ENCODE assay signal across 8 cellular contexts in the genomic region with DNA sequence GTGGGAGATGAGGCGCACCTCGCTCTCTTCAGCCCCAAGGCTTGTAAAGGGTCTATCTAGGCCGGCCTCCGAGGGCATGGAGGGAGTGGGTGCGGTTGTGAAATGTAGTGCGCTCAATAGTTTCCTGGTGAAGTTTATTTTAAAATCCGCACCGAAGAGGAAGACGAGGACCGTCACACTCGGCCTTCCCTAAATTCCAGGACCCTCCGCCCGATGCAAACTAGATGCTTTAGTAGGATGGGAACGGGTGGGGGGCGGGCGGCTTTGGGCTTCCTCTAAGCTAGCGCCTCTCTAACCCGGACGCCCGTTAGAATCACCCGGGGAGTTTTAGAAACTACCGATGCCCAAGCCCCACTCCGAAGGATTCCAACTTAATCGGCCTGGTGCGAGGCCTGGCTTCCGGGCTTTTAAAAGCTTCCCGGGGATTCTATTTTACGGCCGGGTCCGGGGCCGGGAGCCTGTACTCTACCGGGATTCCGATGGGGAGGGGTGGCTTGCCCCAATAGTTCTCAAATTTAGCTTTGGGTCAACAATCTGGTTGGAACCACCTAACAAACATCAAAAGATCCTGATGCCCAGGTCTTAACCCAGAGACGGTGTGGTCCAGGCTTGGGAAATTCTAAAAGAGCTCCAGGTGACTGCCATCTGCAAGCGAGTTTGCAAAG. TPM values are rescaled to one million over a fixed set of nuclear protein-coding genes. Genes with fewer than 3 reads are reported as not detected.
DNase-seq lines count a peak whose midpoint lies in the region; ATAC-seq and TF ChIP-seq lines count a peak whose summit lies in the region.

No MANE protein-coding gene starts in this region.

- peak in 1 of 7 experiments; percentile 13 for DNase-seq in CD8-positive, alpha-beta T cell
- DNase-seq in GM23248: peak; percentile 46
- no peak for DNase-seq in COLO829 (ENCODE audit: low spot score)
- DNase-seq in ureter (ENCODE audit: low spot score): no peak
- no peak for DNase-seq in RPMI8226

- peaks cover 31% of the 10 kb centered on the region for H3K4me1 Mint-ChIP-seq in CD8-positive, alpha-beta T cell (ENCODE audit: low read depth)

- H3K4me3 ChIP-seq in CD8-positive, alpha-beta T cell (ENCODE audit: low read depth, low read length): peak overlapping the region; percentile 69
- H3K4me3 ChIP-seq in GM23248: peak overlapping the region; percentile 83
- peak overlapping the region; percentile 40 for H3K4me3 ChIP-seq in WI38 (ENCODE audit: low read depth, low read length)
- peak overlapping the region; percentile 52 for H3K4me3 ChIP-seq in iPS-18a (ENCODE audit: low read length)
- H3K4me3 ChIP-seq in subcutaneous abdominal adipose tissue (ENCODE audit: low read depth in 1 of 5, low read length in 5 of 5): peak overlapping the region in 4 of 5 donors; percentile 11 to 70 (median 40)

- H3K36me3 ChIP-seq in CD8-positive, alpha-beta T cell (ENCODE audit: insufficient read depth, low read length): no peaks in the 10 kb centered on the region
- H3K36me3 ChIP-seq in GM23248 (ENCODE audit: low read depth) (no peaks in the 10 kb centered on the region), iPS-18a (ENCODE audit: control insufficient read depth, low read depth, low read length) (no peaks in the 10 kb centered on the region), subcutaneous abdominal adipose tissue (ENCODE audit: control insufficient read depth in 5 of 5, insufficient read depth in 5 of 5, low read length in 5 of 5) (no peaks in the 10 kb centered on the region)

- peak overlapping the region; percentile 71 for H3K4me2 ChIP-seq in GM23248 (ENCODE audit: unreplicated experiment)

- peak overlapping the region; percentile 82 for H2AFZ ChIP-seq in GM23248

- no peak for TF ChIP-seq CTCF in CD8-positive, alpha-beta T cell (IDR thresholded peaks at IDR 0.05)
- peak; percentile 58; the same call in 1 of the 2 replicates for TF ChIP-seq CTCF in WI38 (IDR thresholded peaks at IDR 0.05; ENCODE audit: low read depth, low read length)

- H3K9me2 ChIP-seq in GM23248 (ENCODE audit: insufficient read depth): no peaks in the 10 kb centered on the region

- no peaks in the 10 kb centered on the region for H3F3A ChIP-seq in GM23248 (ENCODE audit: insufficient read depth)

- H3K9me3 ChIP-seq in CD8-positive, alpha-beta T cell (ENCODE audit: low read length): no peaks in the 10 kb centered on the region
- H3K9me3 ChIP-seq in GM23248 (ENCODE audit: low read depth): no peaks in the 10 kb centered on the region
- H3K9me3 ChIP-seq in iPS-18a (ENCODE audit: control insufficient read depth, low read depth, low read length): no peaks in the 10 kb centered on the region
- no peaks in the 10 kb centered on the region for H3K9me3 ChIP-seq in subcutaneous abdominal adipose tissue (ENCODE audit: control insufficient read depth in 5 of 5, low read length in 5 of 5)

- intact Hi-C loops in CD8-positive, alpha-beta T cell (cut with DNase I, micrococcal nuclease): loop anchor here (1.0 to 10.0 kb wide), 9 partner anchors 24 to 287 kb away; partner anchors contain the start of genes DPM1 (in 2 of the 2), MOCS3 (in 2 of the 2) and PARD6B (in 2 of the 2)

- peak overlapping the region; percentile 43 for H3K27ac ChIP-seq in CD8-positive, alpha-beta T cell (ENCODE audit: low read depth, low read length)
- H3K27ac ChIP-seq in GM23248 (no peak overlapping the region), iPS-18a (ENCODE audit: low read length) (no peak overlapping the region), subcutaneous abdominal adipose tissue (ENCODE audit: low read depth, low read length) (no peak overlapping the region)

- peaks cover 13% of the 10 kb centered on the region for H3K36me3 Mint-ChIP-seq in CD8-positive, alpha-beta T cell

- H3K4me3 Mint-ChIP-seq in CD8-positive, alpha-beta T cell: peak overlapping the region; percentile 77

- H3K9ac ChIP-seq in GM23248: peak overlapping the region; percentile 58
- H3K9ac ChIP-seq in iPS-18a (ENCODE audit: low read length): no peak overlapping the region
- no peak overlapping the region for H3K9ac ChIP-seq in subcutaneous abdominal adipose tissue (ENCODE audit: low read length in 5 of 5)

- ATAC-seq in CD8-positive, alpha-beta T cell: peak; percentile 1

- WGBS in GM23248 (ENCODE audit: low coverage in 1 of 2, low lambda C conversion rate in 2 of 2, missing lambda C conversion rate in 2 of 2), 2 experiments: 5 to 6% methylated on average over 33 to 35 of the region's 35 CpGs

- no peaks in the 10 kb centered on the region for H3K27me3 ChIP-seq in CD8-positive, alpha-beta T cell (ENCODE audit: insufficient read depth, low read length)
- H3K27me3 ChIP-seq in GM23248 (replicated peaks; ENCODE audit: insufficient read depth) (no peaks in the 10 kb centered on the region), iPS-18a (ENCODE audit: control insufficient read depth, insufficient read depth, low read length) (peaks cover 6% of the 10 kb centered on the region), subcutaneous abdominal adipose tissue (ENCODE audit: control insufficient read depth in 5 of 5, insufficient read depth in 4 of 5, low read length in 5 of 5) (peaks cover 0 to 4% (median 0%) of the 10 kb centered on the region in 5 donors)

- POLR2A ChIA-PET in CD8-positive, alpha-beta T cell (lab: Charles Lee): interaction anchor here (0.6 to 4.6 kb wide), 20 partner anchors 9 to 193 kb away, joined by 3 to 77 read pairs (median 4); partner anchors contain the start of genes ADNP, DPM1 and MOCS3

- peak overlapping the region; percentile 76 for H3K27ac Mint-ChIP-seq in CD8-positive, alpha-beta T cell

- no peaks in the 10 kb centered on the region for H3K9me3 Mint-ChIP-seq in CD8-positive, alpha-beta T cell

- H3K27me3 Mint-ChIP-seq in CD8-positive, alpha-beta T cell (ENCODE audit: low read depth): no peaks in the 10 kb centered on the region

- H3K79me2 ChIP-seq in GM23248 (ENCODE audit: insufficient read depth): peaks cover 13% of the 10 kb centered on the region

- in situ Hi-C loops in GM23248 (cut with MboI): loop anchor here (10.0 kb wide), 1 partner anchor 140 kb away; the partner anchor contains the start of gene ADNP

- CTCF ChIA-PET in CD8-positive, alpha-beta T cell (lab: Charles Lee): interaction anchor here (0.6 to 7.9 kb wide), 57 partner anchors 8 to 512 kb away, joined by 3 to 119 read pairs (median 5); partner anchors contain the start of genes ADNP, DPM1 and MOCS3

- peaks cover 29% of the 10 kb centered on the region for H3K4me1 ChIP-seq in CD8-positive, alpha-beta T cell (ENCODE audit: insufficient read depth, low read length)
- H3K4me1 ChIP-seq in GM23248 (ENCODE audit: insufficient read depth): peaks cover 13% of the 10 kb centered on the region
- peaks cover 15% of the 10 kb centered on the region for H3K4me1 ChIP-seq in iPS-18a (ENCODE audit: control insufficient read depth, low read depth, low read length)
- H3K4me1 ChIP-seq in subcutaneous abdominal adipose tissue (ENCODE audit: control insufficient read depth in 5 of 5, insufficient read depth in 5 of 5, low read length in 5 of 5): peaks cover 0 to 25% (median 23%) of the 10 kb centered on the region in 5 donors

- no peaks in the 10 kb centered on the region for H4K20me1 ChIP-seq in GM23248 (ENCODE audit: insufficient read depth)

RNA-seq across cellular contexts. Expression of gene BCAS4, which starts 0.5 kb away (rescaled TPM):
- 10 to 100 TPM; 29.4 to 32.3 TPM for total RNA-seq in CD8-positive, alpha-beta T cell
- 12.6 and 17.7 TPM in 2 replicates for total RNA-seq in GM23248 (2014; rRNA removed; shearing (Covaris generic))
- polyA plus RNA-seq in GM23248 (2016; fragmentation: Nextera tagmentation; extraction: Ambion mirVana): 16.8 and 18.4 TPM in 2 replicates
- total RNA-seq in ureter: 12.2 TPM
